Comparison of ENCODE assay signal across 8 cellular contexts in genomic region chr9:129166962-129167557, GRCh38. TPM values are rescaled to one million over a fixed set of nuclear protein-coding genes. Genes with fewer than 3 reads are reported as not detected.
DNase-seq lines count a peak whose midpoint lies in the region; ATAC-seq and TF ChIP-seq lines count a peak whose summit lies in the region.

No MANE protein-coding gene starts in this region.

- H3K9me3 ChIP-seq in A673 (ENCODE audit: low read depth, low read length, poor library complexity, severe bottlenecking) (no peaks in the 10 kb centered on the region), PC-9 (ENCODE audit: insufficient read depth, low read depth) (no peaks in the 10 kb centered on the region), mammary epithelial cell (replicated peaks; ENCODE audit: insufficient read depth, low read length) (no peaks in the 10 kb centered on the region)

- peaks cover 33% of the 10 kb centered on the region for H3F3A ChIP-seq in PC-9 (ENCODE audit: insufficient read depth, low read depth)

- POLR2A ChIA-PET in A673 (lab: Charles Lee; ENCODE audit: low non-redundant PET) (interaction anchor here (0.7 to 1.1 kb wide), 2 partner anchors 8 to 295 kb away, joined by 4 read pairs; no protein-coding TSS in a partner anchor), PC-9 (lab: Charles Lee; ENCODE audit: unreplicated experiment) (interaction anchor here (0.5 to 1.7 kb wide), 8 partner anchors 11 to 821 kb away, joined by 3 to 21 read pairs (median 5); partner anchors contain the start of gene IER5L)

- in situ Hi-C loops in mammary epithelial cell (cut with MboI; ENCODE audit: low sequenced_read_pairs in 2 of 2), result no loop called here

- H3K9me2 ChIP-seq in PC-9 (ENCODE audit: insufficient read depth), result no peaks in the 10 kb centered on the region

- CTCF ChIA-PET in A673 (lab: Charles Lee) (interaction anchor here (0.6 to 1.9 kb wide), 3 partner anchors 24 to 1518 kb away, joined by 4 to 6 read pairs (median 5); no protein-coding TSS in a partner anchor), PC-9 (lab: Charles Lee) (interaction anchor here (0.6 to 2.3 kb wide), 5 partner anchors 10 to 315 kb away, joined by 3 to 12 read pairs (median 4); no protein-coding TSS in a partner anchor), mammary epithelial cell (lab: Charles Lee; ENCODE audit: low non-redundant PET) (interaction anchor here (0.6 to 1.1 kb wide), 2 partner anchors 24 to 100 kb away, joined by 3 to 16 read pairs; no protein-coding TSS in a partner anchor)

- H3K27me3 ChIP-seq in A673 (replicated peaks; ENCODE audit: insufficient read depth, low read depth, low read length, poor library complexity) (no peaks in the 10 kb centered on the region), PC-9 (ENCODE audit: insufficient read depth, low read depth) (no peaks in the 10 kb centered on the region), mammary epithelial cell (ENCODE audit: insufficient read depth, low read length) (no peaks in the 10 kb centered on the region)

- BruUV-seq in A673 (replicated peaks; lab: Mats Ljungman, UMichigan) (no TSS peak), PC-9 (replicated peaks; lab: Mats Ljungman, UMichigan) (no TSS peak), mammary epithelial cell (replicated peaks; lab: Mats Ljungman, UMichigan) (no TSS peak)

- no peaks in the 10 kb centered on the region for H3K36me3 ChIP-seq in A673 (ENCODE audit: insufficient read depth, low read length, poor library complexity, severe bottlenecking)
- no peaks in the 10 kb centered on the region for H3K36me3 ChIP-seq in PC-9 (ENCODE audit: low read depth)
- H3K36me3 ChIP-seq in mammary epithelial cell (ENCODE audit: insufficient read depth, low read length), result no peaks in the 10 kb centered on the region

- peak overlapping the region; percentile 64; the same call in 1 of the 2 replicates for H2AFZ ChIP-seq in PC-9
- peak overlapping the region; percentile 66 for H2AFZ ChIP-seq in mammary epithelial cell (ENCODE audit: low read depth, low read length)

- peak; percentile 48 for DNase-seq in A673 (ENCODE audit: low spot score)
- DNase-seq in GM19238 (ENCODE audit: insufficient read length, low spot score), result peak; percentile 32
- DNase-seq in PC-9, result peak; percentile 89 to 90
- DNase-seq in mammary epithelial cell, result peak; percentile 89
- peak; percentile 85 for DNase-seq in left kidney (ENCODE audit: low read depth, low spot score)
- peak; percentile 8 for DNase-seq in superior temporal gyrus (ENCODE audit: extremely low spot score)
- DNase-seq in SW 1271 (lab: John Stamatoyannopoulos, UW), result no peak

- H3K79me2 ChIP-seq in PC-9 (ENCODE audit: low read depth), result 0 out of 2 replicates have a peak, but pooled peaks cover 5% of the 10 kb centered on the region
- H3K79me2 ChIP-seq in mammary epithelial cell (ENCODE audit: insufficient read depth, low read length), result no peaks in the 10 kb centered on the region

- H3K4me3 ChIP-seq in A673 (ENCODE audit: low read depth, low read length, poor library complexity, severe bottlenecking) (no peak overlapping the region), PC-9 (peak overlapping the region; percentile 56; the same call in 1 of the 2 replicates), mammary epithelial cell (replicated peaks in 1 of 3; ENCODE audit: insufficient read depth in 1 of 3, low read depth in 2 of 3, low read length in 3 of 3) (peak overlapping the region; percentile 1 to 41 (median 34))

- dilution Hi-C loops in mammary epithelial cell (cut with HindIII; ENCODE audit: low sequenced_read_pairs), result no loop called here

- TF ChIP-seq CTCF in A673 (conservative IDR thresholded peaks at IDR 0.05; ENCODE audit: low read depth, low read length) (no peak), PC-9 (conservative IDR thresholded peaks at IDR 0.05) (no peak), mammary epithelial cell (conservative IDR thresholded peaks at IDR 0.05 in 1 of 2, IDR thresholded peaks at IDR 0.05 in 1 of 2; ENCODE audit: extremely low read depth in 1 of 2, insufficient read depth in 1 of 2, low read depth in 1 of 2, low read length in 2 of 2) (no peak)

- H3K4me1 ChIP-seq in A673 (ENCODE audit: insufficient read depth, low read length, poor library complexity, severe bottlenecking), result peaks cover 16% of the 10 kb centered on the region
- H3K4me1 ChIP-seq in PC-9 (replicated peaks; ENCODE audit: insufficient read depth), result peaks cover 43% of the 10 kb centered on the region
- peaks cover 40% of the 10 kb centered on the region for H3K4me1 ChIP-seq in mammary epithelial cell (ENCODE audit: insufficient read depth, low read length)

- peak overlapping the region; percentile 81 for H3K4me2 ChIP-seq in PC-9
- peak overlapping the region; percentile 84 for H3K4me2 ChIP-seq in mammary epithelial cell (ENCODE audit: insufficient read depth, low read depth, low read length)

- H3K27ac ChIP-seq in A673 (ENCODE audit: low read depth, low read length, poor library complexity, severe bottlenecking) (peak overlapping the region; percentile 16), PC-9 (peak overlapping the region; percentile 90), mammary epithelial cell (ENCODE audit: insufficient read depth, low read depth, low read length) (peak overlapping the region; percentile 66)

- no peaks in the 10 kb centered on the region for H4K20me1 ChIP-seq in PC-9 (ENCODE audit: insufficient read depth)
- no peaks in the 10 kb centered on the region for H4K20me1 ChIP-seq in mammary epithelial cell (ENCODE audit: insufficient read depth, low read length)

- intact Hi-C loops in A673 (cut with micrococcal nuclease; ENCODE audit: unreplicated experiment) (no loop called here), PC-9 (cut with micrococcal nuclease; ENCODE audit: unreplicated experiment) (loop anchor here (1.0 kb wide), 1 partner anchor 27 kb away; no protein-coding TSS in a partner anchor), mammary epithelial cell (cut with micrococcal nuclease) (no loop called here)

- no peak for ATAC-seq in HG02970 (IDR thresholded peaks at IDR 0.05; ENCODE audit: low FRiP score, unreplicated experiment)

- WGBS in mammary epithelial cell (ENCODE audit: low coverage, missing lambda C conversion rate), result 10% methylated on average over 4 of the region's 12 CpGs

- H3K9ac ChIP-seq in mammary epithelial cell (ENCODE audit: insufficient read depth, low read length), result no peak overlapping the region

RNA-seq across cellular contexts. Expression of gene IER5L, which starts 11.0 kb away (rescaled TPM):
- total RNA-seq in A673 (2021) (12.1 and 14.0 TPM in 2 replicates), PC-9 (2021) (35.5 and 37.3 TPM in 2 replicates), mammary epithelial cell (10 to 100 TPM; 13.5 to 34.2 TPM)
- polyA plus RNA-seq in mammary epithelial cell, result 7.0 TPM
- 1.4 TPM for polyA minus RNA-seq in mammary epithelial cell

RNA-seq across cellular contexts. Expression of gene PTPA, which starts 55.8 kb away (rescaled TPM):
- 153 and 157 TPM in 2 replicates for total RNA-seq in A673 (2021)
- total RNA-seq in PC-9 (2021), result 182 and 197 TPM in 2 replicates
- total RNA-seq in mammary epithelial cell, result 100 to 1,000 TPM in 1 of 2 donors, 10 to 100 TPM in 1; 73.7 to 122 TPM
- 120 TPM for polyA plus RNA-seq in mammary epithelial cell
- polyA minus RNA-seq in mammary epithelial cell, result 218 TPM

RNA-seq across cellular contexts. Expression of gene CRAT, which starts 56.5 kb away (rescaled TPM):
- total RNA-seq in A673 (2021) (10.1 and 16.2 TPM in 2 replicates), PC-9 (2021) (40.3 and 60.0 TPM in 2 replicates), mammary epithelial cell (10 to 100 TPM; 11.1 to 17.7 TPM)
- 2.5 TPM for polyA plus RNA-seq in mammary epithelial cell
- polyA minus RNA-seq in mammary epithelial cell, result 0.52 TPM

Comparison
In these comparisons a context has a peak if more than half of its experiments do, and no peak if none do; other contexts are left out.
1. DNase-seq: peak in A673 (single experiment), GM19238 (single experiment), PC-9 (2 of 2), mammary epithelial cell (single experiment), left kidney (single experiment) and superior temporal gyrus (single experiment); none in SW 1271 (0 of 2).
2. H3K27ac ChIP-seq: peak in every context shown above with its lines; median percentile 90 in PC-9; 66 in mammary epithelial cell; 16 in A673.